32 cellular contexts compared by ENCODE assay signal in genomic region chr6:36124881-36125280, GRCh38. TPM values are rescaled to one million over a fixed set of nuclear protein-coding genes. Genes with fewer than 3 reads are reported as not detected.
A peak's percentile ranks its signal among the peaks of the same experiment; 100 is the strongest.
DNase-seq lines count a peak whose midpoint lies in the region; ATAC-seq and TF ChIP-seq lines count a peak whose summit lies in the region.
"Had no signal": no experiment of that assay in that cellular context is flagged by ENCODE, and none has a peak within 500 bp of the region (broad histone marks: within the 10 kb centered on the region; RNA-seq: fewer than 3 reads in every experiment).

No MANE protein-coding gene starts in this region.

- H3K36me3 Mint-ChIP-seq in activated naive CD4-positive, alpha-beta T cell treated with anti-CD3 and anti-CD28 coated beads, Interleukin-2, amount 10 ng/mL, durations not matched to agents 7 days and 5 days = peaks cover 3% of the 10 kb centered on the region
- no peaks in the 10 kb centered on the region for H3K36me3 Mint-ChIP-seq in activated naive CD4-positive, alpha-beta T cell treated with anti-CD3 and anti-CD28 coated beads for 36 hours (ENCODE audit: low read depth)
- H3K36me3 Mint-ChIP-seq in immature natural killer cell = no peaks in the 10 kb centered on the region
- no peaks in the 10 kb centered on the region for H3K36me3 Mint-ChIP-seq in CD8-positive, alpha-beta T cell
- H3K36me3 Mint-ChIP-seq: mesothelial cell of epicardium had no signal

- H3K27me3 ChIP-seq in tibial artery = peaks cover 0 to 45% of the 10 kb centered on the region in 2 donors
- H3K27me3 ChIP-seq in CD8-positive, alpha-beta T cell (ENCODE audit: insufficient read depth, low read length) = no peaks in the 10 kb centered on the region
- H3K27me3 ChIP-seq: breast epithelium, colonic mucosa, spleen had no signal

- H3K4me3 ChIP-seq in tibial artery = no peak overlapping the region
- no peak overlapping the region for H3K4me3 ChIP-seq in CD8-positive, alpha-beta T cell (ENCODE audit: low read depth, low read length)
- H3K4me3 ChIP-seq: colonic mucosa, heart right ventricle had no signal

- no peaks in the 10 kb centered on the region for H3K9me3 Mint-ChIP-seq in activated naive CD4-positive, alpha-beta T cell treated with anti-CD3 and anti-CD28 coated beads, Interleukin-2, amount 10 ng/mL, durations not matched to agents 7 days and 5 days
- H3K9me3 Mint-ChIP-seq in activated naive CD4-positive, alpha-beta T cell treated with anti-CD3 and anti-CD28 coated beads for 36 hours = no peaks in the 10 kb centered on the region
- no peaks in the 10 kb centered on the region for H3K9me3 Mint-ChIP-seq in immature natural killer cell
- H3K9me3 Mint-ChIP-seq in CD8-positive, alpha-beta T cell = no peaks in the 10 kb centered on the region
- H3K9me3 Mint-ChIP-seq: activated CD4-positive, alpha-beta memory T cell treated with anti-CD3 and anti-CD28 coated beads, Interleukin-2, amount 10 ng/mL, durations not matched to agents 7 days and 5 days; effector memory CD8-positive, alpha-beta T cell; mesothelial cell of epicardium; neural crest cell; stimulated activated effector memory CD8-positive, alpha-beta T cell treated with anti-CD3 and anti-CD28 coated beads, Interleukin-12 subunit alpha, Interleukin-12 subunit beta, amount 100 ng/mL, for 72 hours had no signal

- ATAC-seq in CD8-positive, alpha-beta T cell = no peak
- ATAC-seq: activated CD4-positive, CD25-positive, alpha-beta regulatory T cell treated with anti-CD3 and anti-CD28 coated beads, Interleukin-2, amount 50 U/mL, for 24 hours; effector memory CD8-positive, alpha-beta T cell; heart right ventricle; left cardiac atrium; right cardiac atrium; stimulated activated effector memory CD8-positive, alpha-beta T cell treated with anti-CD3 and anti-CD28 coated beads, Interleukin-12 subunit alpha, Interleukin-12 subunit beta, amount 100 ng/mL, for 72 hours had no signal

- H3K4me3 Mint-ChIP-seq in activated naive CD4-positive, alpha-beta T cell treated with anti-CD3 and anti-CD28 coated beads, Interleukin-2, amount 10 ng/mL, durations not matched to agents 7 days and 5 days = no peak overlapping the region
- H3K4me3 Mint-ChIP-seq in activated naive CD4-positive, alpha-beta T cell treated with anti-CD3 and anti-CD28 coated beads for 36 hours = no peak overlapping the region
- H3K4me3 Mint-ChIP-seq in immature natural killer cell = peak overlapping the region; percentile 16 to 72 (median 53)
- H3K4me3 Mint-ChIP-seq in CD8-positive, alpha-beta T cell = no peak overlapping the region
- H3K4me3 Mint-ChIP-seq: activated CD4-positive, alpha-beta memory T cell treated with anti-CD3 and anti-CD28 coated beads, Interleukin-2, amount 10 ng/mL, durations not matched to agents 7 days and 5 days; mesothelial cell of epicardium; neural crest cell had no signal

- H3K4me1 ChIP-seq in tibial artery = peaks cover 0 to 19% (median 6%) of the 10 kb centered on the region in 4 donors
- peaks cover 76% of the 10 kb centered on the region for H3K4me1 ChIP-seq in CD8-positive, alpha-beta T cell (ENCODE audit: insufficient read depth, low read length)

- no peak for TF ChIP-seq CTCF in tibial artery (IDR thresholded peaks at IDR 0.05)
- no peak for TF ChIP-seq CTCF in CD8-positive, alpha-beta T cell (IDR thresholded peaks at IDR 0.05)

- no peaks in the 10 kb centered on the region for H3K27me3 Mint-ChIP-seq in activated naive CD4-positive, alpha-beta T cell treated with anti-CD3 and anti-CD28 coated beads, Interleukin-2, amount 10 ng/mL, durations not matched to agents 7 days and 5 days
- no peaks in the 10 kb centered on the region for H3K27me3 Mint-ChIP-seq in activated naive CD4-positive, alpha-beta T cell treated with anti-CD3 and anti-CD28 coated beads for 36 hours (ENCODE audit: low read depth)
- H3K27me3 Mint-ChIP-seq in immature natural killer cell (ENCODE audit: low read depth in 3 of 3) = peaks cover 0 to 17% (median 16%) of the 10 kb centered on the region in 3 donors
- no peaks in the 10 kb centered on the region for H3K27me3 Mint-ChIP-seq in CD8-positive, alpha-beta T cell (ENCODE audit: low read depth)
- H3K27me3 Mint-ChIP-seq: activated CD4-positive, alpha-beta memory T cell treated with anti-CD3 and anti-CD28 coated beads, Interleukin-2, amount 10 ng/mL, durations not matched to agents 7 days and 5 days; effector memory CD8-positive, alpha-beta T cell had no signal

- H3K36me3 ChIP-seq in tibial artery = peaks cover 0 to 2% (median 0%) of the 10 kb centered on the region in 3 donors
- H3K36me3 ChIP-seq in CD8-positive, alpha-beta T cell (ENCODE audit: insufficient read depth, low read length) = no peaks in the 10 kb centered on the region
- H3K36me3 ChIP-seq: breast epithelium, colonic mucosa, heart right ventricle, spleen, thoracic aorta had no signal

- H3K4me1 Mint-ChIP-seq in activated naive CD4-positive, alpha-beta T cell treated with anti-CD3 and anti-CD28 coated beads, Interleukin-2, amount 10 ng/mL, durations not matched to agents 7 days and 5 days = peaks cover 77% of the 10 kb centered on the region
- peaks cover 70% of the 10 kb centered on the region for H3K4me1 Mint-ChIP-seq in activated naive CD4-positive, alpha-beta T cell treated with anti-CD3 and anti-CD28 coated beads for 36 hours (ENCODE audit: low read depth)
- H3K4me1 Mint-ChIP-seq in immature natural killer cell = peaks cover 91 to 99% of the 10 kb centered on the region in 2 donors
- peaks cover 79% of the 10 kb centered on the region for H3K4me1 Mint-ChIP-seq in CD8-positive, alpha-beta T cell (ENCODE audit: low read depth)

- intact Hi-C loops in activated naive CD4-positive, alpha-beta T cell treated with anti-CD3 and anti-CD28 coated beads for 36 hours (cut with micrococcal nuclease) = loop anchor here (5.0 to 10.0 kb wide), 5 partner anchors 208 to 557 kb away; partner anchors contain the start of genes SRSF3 and STK38
- intact Hi-C loops in tibial artery (cut with DNase I; ENCODE audit: low total_unique reads) = loop anchor here (5.0 kb wide), 1 partner anchor 232 kb away; no protein-coding TSS in a partner anchor
- intact Hi-C loops in CD8-positive, alpha-beta T cell (cut with DNase I, micrococcal nuclease) = loop anchor here (1.0 to 10.0 kb wide), 4 partner anchors 177 to 470 kb away; partner anchors contain the start of genes SRSF3 (in 2 of the 2), KCTD20 (in 1 of the 2) and PXT1 (in 1 of the 2)

- CTCF ChIA-PET in activated naive CD4-positive, alpha-beta T cell treated with anti-CD3 and anti-CD28 coated beads, Interleukin-2, amount 10 ng/mL, durations not matched to agents 7 days and 5 days (lab: Charles Lee) = interaction anchor here (1.2 to 2.1 kb wide), 2 partner anchors 70 to 178 kb away, joined by 4 to 7 read pairs; no protein-coding TSS in a partner anchor
- CTCF ChIA-PET in activated naive CD4-positive, alpha-beta T cell treated with anti-CD3 and anti-CD28 coated beads for 36 hours (lab: Charles Lee) = interaction anchor here (1.6 kb wide), 1 partner anchor 30 kb away, joined by 8 read pairs; no protein-coding TSS in a partner anchor
- CTCF ChIA-PET in CD8-positive, alpha-beta T cell (lab: Charles Lee) = interaction anchor here (0.6 to 7.9 kb wide), 9 partner anchors 8 to 233 kb away, joined by 3 to 88 read pairs (median 3); no protein-coding TSS in a partner anchor

- H3K9me3 ChIP-seq in tibial artery = no peaks in the 10 kb centered on the region
- H3K9me3 ChIP-seq in CD8-positive, alpha-beta T cell (ENCODE audit: low read length) = no peaks in the 10 kb centered on the region
- H3K9me3 ChIP-seq: breast epithelium, colonic mucosa, heart right ventricle, spleen, thoracic aorta had no signal

- POLR2A ChIA-PET in CD8-positive, alpha-beta T cell (lab: Charles Lee) = interaction anchor here (0.5 kb wide), 1 partner anchor 96 kb away, joined by 3 read pairs; no protein-coding TSS in a partner anchor

- no peak for DNase-seq in activated naive CD4-positive, alpha-beta T cell treated with anti-CD3 and anti-CD28 coated beads, Interleukin-2, amount 10 ng/mL, durations not matched to agents 7 days and 5 days
- DNase-seq in activated naive CD4-positive, alpha-beta T cell treated with anti-CD3 and anti-CD28 coated beads for 36 hours = no peak
- DNase-seq in NCI-H2029 treated with DMSO at 0.1 percent for 48 hours (lab: John Stamatoyannopoulos, UW) (peak; percentile 16), immature natural killer cell (no peak), tibial artery (peak; percentile 10 to 13), NCI-H1930 (lab: John Stamatoyannopoulos, UW) (no peak), NCI-H1694 (lab: John Stamatoyannopoulos, UW) (no peak)
- no peak for DNase-seq in CD8-positive, alpha-beta T cell
- DNase-seq: ACHN; activated CD4-positive, alpha-beta memory T cell treated with anti-CD3 and anti-CD28 coated beads, Interleukin-2, amount 10 ng/mL, durations not matched to agents 7 days and 5 days; activated gamma-delta T cell treated with Interleukin-2 at 50 U/mL for 16 hours; activated T-cell treated with anti-CD3 and anti-CD28 coated beads for 4 hours; amygdala; C1 segment of cervical spinal cord; colonic mucosa; effector memory CD8-positive, alpha-beta T cell; foreskin fibroblast; GOT3; heart right ventricle; left cardiac atrium; NCI-H1105; NCI-H82; right cardiac atrium; Right ventricle myocardium superior; spleen; stimulated activated CD4-positive, alpha-beta T cell treated with anti-CD3 and anti-CD28 coated beads, Interleukin-2, amount 100 ng/mL, for 48 hours had no signal

- no peak overlapping the region for H3K27ac ChIP-seq in tibial artery
- no peak overlapping the region for H3K27ac ChIP-seq in CD8-positive, alpha-beta T cell (ENCODE audit: low read depth, low read length)
- H3K27ac ChIP-seq: breast epithelium, colonic mucosa, thoracic aorta had no signal

- peak overlapping the region; percentile 43 for H3K27ac Mint-ChIP-seq in activated naive CD4-positive, alpha-beta T cell treated with anti-CD3 and anti-CD28 coated beads, Interleukin-2, amount 10 ng/mL, durations not matched to agents 7 days and 5 days
- H3K27ac Mint-ChIP-seq in activated naive CD4-positive, alpha-beta T cell treated with anti-CD3 and anti-CD28 coated beads for 36 hours = no peak overlapping the region
- peak overlapping the region; percentile 9 to 92 (median 80) for H3K27ac Mint-ChIP-seq in immature natural killer cell
- no peak overlapping the region for H3K27ac Mint-ChIP-seq in CD8-positive, alpha-beta T cell
- H3K27ac Mint-ChIP-seq: activated CD4-positive, alpha-beta memory T cell treated with anti-CD3 and anti-CD28 coated beads, Interleukin-2, amount 10 ng/mL, durations not matched to agents 7 days and 5 days; mesothelial cell of epicardium had no signal

RNA-seq across cellular contexts. Expression of gene MAPK13, which starts 5.4 kb away (rescaled TPM):
- 10 to 100 TPM; 49.8 to 51.4 TPM for total RNA-seq in activated naive CD4-positive, alpha-beta T cell treated with anti-CD3 and anti-CD28 coated beads for 36 hours
- polyA plus RNA-seq in immature natural killer cell = 10 to 100 TPM; 35.2 to 52.1 (median 38.4) TPM
- total RNA-seq in CD8-positive, alpha-beta T cell = 10 to 100 TPM; 43.2 to 45.1 TPM

Comparison
In these comparisons a context has a peak if more than half of its experiments do, and no peak if none do; other contexts are left out.
1. H3K27ac Mint-ChIP-seq: peak in activated naive CD4-positive, alpha-beta T cell treated with anti-CD3 and anti-CD28 coated beads, Interleukin-2, amount 10 ng/mL, durations not matched to agents 7 days and 5 days (single experiment) and immature natural killer cell (6 of 6); none in activated naive CD4-positive, alpha-beta T cell treated with anti-CD3 and anti-CD28 coated beads for 36 hours (single experiment) and CD8-positive, alpha-beta T cell (single experiment).
2. DNase-seq: peak in NCI-H2029 treated with DMSO at 0.1 percent for 48 hours (single experiment) and tibial artery (2 of 2); none in activated naive CD4-positive, alpha-beta T cell treated with anti-CD3 and anti-CD28 coated beads, Interleukin-2, amount 10 ng/mL, durations not matched to agents 7 days and 5 days (single experiment), activated naive CD4-positive, alpha-beta T cell treated with anti-CD3 and anti-CD28 coated beads for 36 hours (single experiment), immature natural killer cell (0 of 3), CD8-positive, alpha-beta T cell (0 of 7), NCI-H1930 (0 of 2) and NCI-H1694 (single experiment).
3. H3K4me3 Mint-ChIP-seq: peak in immature natural killer cell (5 of 5); none in activated naive CD4-positive, alpha-beta T cell treated with anti-CD3 and anti-CD28 coated beads, Interleukin-2, amount 10 ng/mL, durations not matched to agents 7 days and 5 days (single experiment), activated naive CD4-positive, alpha-beta T cell treated with anti-CD3 and anti-CD28 coated beads for 36 hours (single experiment) and CD8-positive, alpha-beta T cell (single experiment).